ENCODE assay signal across 20 cellular contexts in genomic region chr11:58006940-58007339, GRCh38. TPM values are rescaled to one million over a fixed set of nuclear protein-coding genes. Genes with fewer than 3 reads are reported as not detected.
DNase-seq lines count a peak whose midpoint lies in the region; ATAC-seq, FAIRE-seq and TF ChIP-seq lines count a peak whose summit lies in the region.
"Had no signal": no experiment of that assay in that cellular context is flagged by ENCODE, and none has a peak within 500 bp of the region (broad histone marks: within the 10 kb centered on the region; RNA-seq: fewer than 3 reads in every experiment).

No MANE protein-coding gene starts in this region.

- no peak overlapping the region for H3K9ac ChIP-seq in K562 (ENCODE audit: insufficient read depth in 1 of 2, low read depth in 2 of 2, low read length in 2 of 2)

- H3K4me1 ChIP-seq in K562 (replicated peaks in 1 of 2; ENCODE audit: control insufficient read depth in 2 of 2, insufficient read depth in 2 of 2, low read length in 2 of 2): no peaks in the 10 kb centered on the region; a peak in 1 of 5 replicates
- H3K4me1 ChIP-seq: Caco-2, vagina had no signal

- no peak overlapping the region for H3K4me3 ChIP-seq in K562
- H3K4me3 ChIP-seq: lung, skin epidermis, vagina had no signal

- in situ Hi-C loops in ACHN (cut with HindIII; ENCODE audit: low pct_ligation_motif_present, low pct_unique_long_range_greater_than_20kb, low sequenced_read_pairs): no loop called here
- in situ Hi-C loops in K562 (cut with MboI): no loop called here

- POLR2A ChIA-PET in K562 (lab: Yijun Ruan, JAX): no interaction called here

- TF ChIP-seq CTCF in K562 (IDR thresholded peaks at IDR 0.05 in 2 of 3, conservative IDR thresholded peaks at IDR 0.05 in 1 of 3; ENCODE audit: insufficient read depth in 2 of 3, low read depth in 1 of 3, low read length in 3 of 3): no peak

- intact Hi-C loops in K562 (cut with micrococcal nuclease): no loop called here

- WGBS in K562 (ENCODE audit: insufficient coverage, low coverage, missing lambda C conversion rate): 0% methylated on average over 1 of the region's 2 CpGs

- BruUV-seq in K562 (replicated peaks; lab: Mats Ljungman, UMichigan): no TSS peak

- TF ChIP-seq EP300 in K562 (IDR thresholded peaks at IDR 0.05; ENCODE audit: low read length): no peak

- no peaks in the 10 kb centered on the region for H3K79me2 ChIP-seq in K562 (ENCODE audit: control insufficient read depth, insufficient read depth, low read length)

- H3K27me3 ChIP-seq in K562 (ENCODE audit: control insufficient read depth in 2 of 2, insufficient read depth in 2 of 2, low read length in 2 of 2): peaks cover 0 to 5% of the 10 kb centered on the region in 2 experiments; a peak in 2 of 5 replicates
- H3K27me3 ChIP-seq: neutrophil, vagina had no signal

- no peaks in the 10 kb centered on the region for H4K20me1 ChIP-seq in K562 (replicated peaks; ENCODE audit: control insufficient read depth, insufficient read depth, low read length)

- no peaks in the 10 kb centered on the region for H3K9me1 ChIP-seq in K562 (ENCODE audit: control insufficient read depth, insufficient read depth, low read length)

- TF ChIP-seq RAD21 in K562 (CRISPR knock-in tag; conservative IDR thresholded peaks at IDR 0.05 in 1 of 2, IDR thresholded peaks at IDR 0.05 in 1 of 2): no peak

- H3K9me3 ChIP-seq in K562 (replicated peaks; ENCODE audit: control insufficient read depth, insufficient read depth, low read depth, low read length): no peaks in the 10 kb centered on the region
- H3K9me3 ChIP-seq: Caco-2, neutrophil, vagina had no signal

- H3K36me3 ChIP-seq in K562 (ENCODE audit: control insufficient read depth, insufficient read depth, low read length): no peaks in the 10 kb centered on the region
- H3K36me3 ChIP-seq: neutrophil, vagina had no signal

- H3K27ac ChIP-seq in K562 (ENCODE audit: extremely low read depth, low read depth, low read length): no peak overlapping the region
- H3K27ac ChIP-seq: neutrophil, skin epidermis, vagina had no signal

- H3K4me2 ChIP-seq in K562 (ENCODE audit: insufficient read depth, low read length): no peak overlapping the region

- CTCF ChIA-PET in K562 (lab: Yijun Ruan, JAX; ENCODE audit: low intra/inter-chr PET ratio): no interaction called here

- no peak for FAIRE-seq in K562 (lab: Jason Lieb, UNC)

- DNase-seq in ACHN (peak; percentile 83), HPDE6-E6E7 (ENCODE audit: extremely low spot score) (peak; percentile 14), K562 (ENCODE audit: extremely low read depth in 1 of 4, low spot score in 3 of 4) (no peak), glomerular visceral epithelial cell (ENCODE audit: extremely low spot score) (peak; percentile 77)
- no peak for DNase-seq in stimulated activated CD4-positive, alpha-beta T cell treated with anti-CD3 and anti-CD28 coated beads, Interleukin-1b, Interleukin-23, amount 100 ng/mL, for 48 hours
- DNase-seq: activated CD4-positive, alpha-beta T cell treated with anti-CD3 and anti-CD28 coated beads, Interleukin-2, amount 50 U/mL, for 1 hour; activated T-cell treated with anti-CD3 and anti-CD28 coated beads, Interleukin-2, amount 50 U/mL, for 48 hours; Caco-2; erythroblast; H9; NCI-H2081 treated with DMSO at 0.1 percent for 48 hours; T1000 had no signal

- ATAC-seq in K562 (no peak), GM21737 (IDR thresholded peaks at IDR 0.05; ENCODE audit: unreplicated experiment) (no peak), HG02885 (IDR thresholded peaks at IDR 0.05; ENCODE audit: poor library complexity, unreplicated experiment) (no peak), HG03378 (IDR thresholded peaks at IDR 0.05; ENCODE audit: unreplicated experiment) (no peak)

- H2AFZ ChIP-seq in K562 (ENCODE audit: low read depth, low read length): no peak overlapping the region

- TF ChIP-seq POLR2A in K562 (conservative IDR thresholded peaks at IDR 0.05): no peak

TF ChIP-seq in K562, 482 proteins besides CTCF, POLR2A, EP300 and RAD21 (continues in another document):
- TF ChIP-seq ELK3 (CRISPR knock-in tag; IDR thresholded peaks at IDR 0.05) (no peak), AFF4 (CRISPR knock-in tag; IDR thresholded peaks at IDR 0.05) (no peak)

RNA-seq across cellular contexts. Expression of gene OR9Q1, which starts 16.7 kb away (rescaled TPM):
- not detected in 2 replicates for total RNA-seq in K562 (2011; cell fraction: chromatin; rRNA removed; ENCODE audit: low replicate concordance)
- not detected in 2 replicates for total RNA-seq in K562 (2011; cell fraction: nucleolus; rRNA removed)
- not detected in 2 replicates for total RNA-seq in K562 (2011; cell fraction: nucleoplasm; rRNA removed)
- total RNA-seq in K562 (2014; rRNA removed): not detected in 2 replicates
- total RNA-seq in K562 (2014; rRNA removed; fragmentation: Illumina TruSeq; extraction: Trizol): not detected in 2 replicates
- not detected in 2 replicates for total RNA-seq in K562 (2015; rRNA removed; fragmentation: Illumina TruSeq; extraction: Trizol)
- total RNA-seq in K562 (2021): not detected in 2 replicates
- polyA plus RNA-seq in K562 (2011; rRNA removed): not detected in 2 replicates
- polyA plus RNA-seq in K562 (2011; cell fraction: cytosol; rRNA removed): not detected in 2 replicates
- polyA plus RNA-seq in K562 (2011; cell fraction: nucleus; rRNA removed): not detected in 2 replicates
- polyA plus RNA-seq in K562 (2012): not detected in 2 replicates
- not detected in 2 replicates for polyA plus RNA-seq in K562 (2014; fragmentation: Illumina TruSeq; extraction: Trizol)
- polyA plus RNA-seq in K562 (2014; fragmentation: Nextera tagmentation; extraction: Ambion mirVana): not detected
- polyA plus RNA-seq in K562 (2014; rRNA removed): not detected in 2 replicates
- not detected in 2 replicates for polyA minus RNA-seq in K562 (2011; rRNA and poly(A)+ RNA removed)
- not detected in 2 replicates for polyA minus RNA-seq in K562 (2011; cell fraction: cytosol; rRNA and poly(A)+ RNA removed)
- not detected in 2 replicates for polyA minus RNA-seq in K562 (2011; cell fraction: nucleus; rRNA and poly(A)+ RNA removed)
- total RNA-seq: Caco-2, cerebellum, H9, vagina had no signal
- polyA plus RNA-seq: lung had no signal

RNA-seq across cellular contexts. Expression of gene OR6Q1, which starts 23.8 kb away (rescaled TPM):
- total RNA-seq in K562 (2011; cell fraction: chromatin; rRNA removed; ENCODE audit: low replicate concordance): not detected in 2 replicates
- not detected in 2 replicates for total RNA-seq in K562 (2011; cell fraction: nucleolus; rRNA removed)
- total RNA-seq in K562 (2011; cell fraction: nucleoplasm; rRNA removed): not detected in 2 replicates
- total RNA-seq in K562 (2014; rRNA removed) (not detected in 2 replicates), K562 (2014; rRNA removed; fragmentation: Illumina TruSeq; extraction: Trizol) (not detected in 2 replicates), K562 (2015; rRNA removed; fragmentation: Illumina TruSeq; extraction: Trizol) (not detected in 2 replicates), K562 (2021) (not detected in 2 replicates)
- polyA plus RNA-seq in K562 (2011; rRNA removed) (not detected in 2 replicates), K562 (2014; fragmentation: Illumina TruSeq; extraction: Trizol) (not detected in 2 replicates), K562 (2014; fragmentation: Nextera tagmentation; extraction: Ambion mirVana) (not detected), K562 (2014; rRNA removed) (not detected in 2 replicates)
- not detected in 2 replicates for polyA plus RNA-seq in K562 (2011; cell fraction: cytosol; rRNA removed)
- polyA plus RNA-seq in K562 (2011; cell fraction: nucleus; rRNA removed): not detected in 2 replicates
- polyA plus RNA-seq in K562 (2012): not detected in 2 replicates
- not detected in 2 replicates for polyA minus RNA-seq in K562 (2011; rRNA and poly(A)+ RNA removed)
- not detected in 2 replicates for polyA minus RNA-seq in K562 (2011; cell fraction: cytosol; rRNA and poly(A)+ RNA removed)
- polyA minus RNA-seq in K562 (2011; cell fraction: nucleus; rRNA and poly(A)+ RNA removed): not detected in 2 replicates
- total RNA-seq: Caco-2, cerebellum, H9, lung, vagina had no signal
- polyA plus RNA-seq: lung had no signal

Comparison
In these comparisons a context has a peak if more than half of its experiments do, and no peak if none do; other contexts are left out.
1. DNase-seq: peak in ACHN (single experiment), HPDE6-E6E7 (single experiment) and glomerular visceral epithelial cell (single experiment); none in K562 (0 of 4) and stimulated activated CD4-positive, alpha-beta T cell treated with anti-CD3 and anti-CD28 coated beads, Interleukin-1b, Interleukin-23, amount 100 ng/mL, for 48 hours (single experiment).